8 cellular contexts compared by ENCODE assay signal in genomic region chr6:71090216-71090615, GRCh38.
"Had no signal": no experiment of that assay in that cellular context is flagged by ENCODE, and none has a peak within 500 bp of the region (broad histone marks: within the 10 kb centered on the region; RNA-seq: fewer than 3 reads in every experiment).

No MANE protein-coding gene starts in this region.

- H3K9me3 Mint-ChIP-seq: GM23338, HFFc6 had no signal

- H3K4me1 Mint-ChIP-seq: GM23338 had no signal

- H3K4me3 ChIP-seq: GM23338, HAP-1 had no signal

- H3K4me3 Mint-ChIP-seq: GM23338, HFFc6 had no signal

- H3K4me2 ChIP-seq: GM23338, KMS-11 had no signal

- H3K4me1 ChIP-seq: HAP-1 had no signal

- ATAC-seq: GM23338, HCT116 had no signal

- H3K27ac ChIP-seq: KMS-11 had no signal

- DNase-seq: H7, HFFc6, KBM-7 had no signal

- H3K9ac ChIP-seq: KMS-11 had no signal

- H3K27ac Mint-ChIP-seq: GM23338, HFFc6 had no signal

- H3K9me3 ChIP-seq: HAP-1 had no signal

- FAIRE-seq: HTR-8/SVneo had no signal

- H3K36me3 ChIP-seq: HAP-1 had no signal
